Comparison of ENCODE assay signal across 6 cellular contexts in the genomic region with DNA sequence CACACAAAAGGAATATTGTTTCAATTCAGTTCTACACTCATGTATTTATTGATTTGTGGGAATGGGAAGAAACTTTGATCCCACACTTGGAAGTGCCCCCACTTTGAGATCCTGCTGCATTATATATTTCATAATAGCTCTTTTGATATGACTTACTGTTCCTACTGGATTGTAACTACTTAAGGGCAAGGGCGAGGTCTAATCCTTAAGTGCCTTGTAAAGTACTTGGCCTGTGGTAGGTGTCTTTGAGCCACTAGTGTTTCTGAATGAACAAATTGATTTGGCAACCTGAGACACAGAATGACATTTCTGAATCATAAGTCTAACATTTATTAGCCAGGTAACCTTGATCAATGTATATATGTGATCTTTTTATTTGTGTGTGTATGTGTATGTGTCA.
"Had no signal": no experiment of that assay in that cellular context is flagged by ENCODE, and none has a peak within 500 bp of the region (broad histone marks: within the 10 kb centered on the region; RNA-seq: fewer than 3 reads in every experiment).

No MANE protein-coding gene starts in this region.

- H3K9me3 Mint-ChIP-seq: GM23338, H9 had no signal

- H3K27ac Mint-ChIP-seq: GM23338, H9, IgD-negative memory B cell had no signal

- H3K27ac ChIP-seq: HL-60 had no signal

- H3K4me1 Mint-ChIP-seq: GM23338, H9, IgD-negative memory B cell had no signal

- H3K4me3 ChIP-seq: GM23338 had no signal

- DNase-seq: H9, HCEC 1CT had no signal

- ATAC-seq: GM23338, HepG2 had no signal

- H3K4me3 Mint-ChIP-seq: GM23338, H9, IgD-negative memory B cell had no signal

- H3K36me3 Mint-ChIP-seq: IgD-negative memory B cell had no signal
